Comparison of ENCODE assay signal across 24 cellular contexts in genomic region chr18:30409120-30409519, GRCh38.
DNase-seq lines count a peak whose midpoint lies in the region; ATAC-seq, FAIRE-seq and TF ChIP-seq lines count a peak whose summit lies in the region.
"Had no signal": no experiment of that assay in that cellular context is flagged by ENCODE, and none has a peak within 500 bp of the region (broad histone marks: within the 10 kb centered on the region; RNA-seq: fewer than 3 reads in every experiment).

No MANE protein-coding gene starts in this region.

- no peak overlapping the region for H4K5ac ChIP-seq in mesendoderm (ENCODE audit: low read length)

- H3K36me3 ChIP-seq in mesendoderm (ENCODE audit: control insufficient read depth, insufficient read depth, low read length) = no peaks in the 10 kb centered on the region
- H3K36me3 ChIP-seq: BLaER1 treated with 17β-estradiol and CSF1 and Interleukin-3, amounts not matched to agents 10 nM and 100 nM had no signal

- peaks cover 8% of the 10 kb centered on the region for H3K9me3 Mint-ChIP-seq in natural killer cell treated with Interleukin-12 subunit alpha and Interleukin-12 subunit beta and Interleukin-15 and Interleukin-18, amount 100 ng/mL, for 72 hours

- no peak overlapping the region for H2AK5ac ChIP-seq in mesendoderm (ENCODE audit: low read length)

- H3K36me3 Mint-ChIP-seq in natural killer cell treated with Interleukin-12 subunit alpha and Interleukin-12 subunit beta and Interleukin-15 and Interleukin-18, amount 100 ng/mL, for 72 hours = no peaks in the 10 kb centered on the region
- H3K36me3 Mint-ChIP-seq: CD8-positive, alpha-beta T cell had no signal

- no peak overlapping the region for H3K23ac ChIP-seq in mesendoderm (ENCODE audit: low read length)

- FAIRE-seq in GM12891 (lab: Jason Lieb, UNC) = peak; percentile 16
- FAIRE-seq: A549, G401.6, GM12892, GM18507, GM19239 had no signal

- DNase-seq in DMS53 (lab: John Stamatoyannopoulos, UW) (peak; percentile 8), DMS53 treated with DMSO at 0.1 percent for 48 hours (lab: John Stamatoyannopoulos, UW; ENCODE audit: unreplicated experiment) (no peak), GM12891 (ENCODE audit: insufficient read length, low spot score) (no peak), OCI-M1 (lab: John Stamatoyannopoulos, UW) (peak; percentile 7), mesendoderm (peak; percentile 2), erythroblast (lab: John Stamatoyannopoulos, UW) (no peak), cardiac septum (ENCODE audit: low spot score) (no peak)
- DNase-seq in natural killer cell treated with Interleukin-12 subunit alpha and Interleukin-12 subunit beta and Interleukin-15 and Interleukin-18, amount 100 ng/mL, for 72 hours (ENCODE audit: low spot score) = no peak
- DNase-seq: AML-193; Caco-2; Calu3; CD4-positive, alpha-beta T cell; CD8-positive, alpha-beta T cell; DMS79 treated with DMSO at 0.1 percent for 48 hours; GF-D8 had no signal

- no peak overlapping the region for H3K4me2 ChIP-seq in mesendoderm (ENCODE audit: low read length)
- H3K4me2 ChIP-seq: A549; BLaER1 treated with 17β-estradiol and CSF1 and Interleukin-3, amounts not matched to agents 10 nM and 100 nM had no signal

- no peak overlapping the region for H3K4ac ChIP-seq in mesendoderm (ENCODE audit: low read depth, low read length)

- H3K18ac ChIP-seq in mesendoderm (ENCODE audit: low read length) = no peak overlapping the region

- H3K27ac ChIP-seq in mesendoderm (ENCODE audit: low read depth, low read length) = no peak overlapping the region
- H3K27ac ChIP-seq: 22Rv1; A549; BLaER1 treated with 17β-estradiol and CSF1 and Interleukin-3, amounts not matched to agents 10 nM and 100 nM; C4-2B had no signal

- no peak overlapping the region for H3K9ac ChIP-seq in mesendoderm (ENCODE audit: low read length)
- H3K9ac ChIP-seq: BLaER1 treated with 17β-estradiol and CSF1 and Interleukin-3, amounts not matched to agents 10 nM and 100 nM had no signal

- no peak for ATAC-seq in natural killer cell treated with Interleukin-12 subunit alpha and Interleukin-12 subunit beta and Interleukin-15 and Interleukin-18, amount 100 ng/mL, for 72 hours
- ATAC-seq: A549; CD8-positive, alpha-beta T cell had no signal

- no peaks in the 10 kb centered on the region for H3K79me2 ChIP-seq in mesendoderm (ENCODE audit: control insufficient read depth, insufficient read depth, low read length)

- no peaks in the 10 kb centered on the region for H3K79me1 ChIP-seq in mesendoderm (ENCODE audit: low read length)

- H3K4me3 ChIP-seq in mesendoderm (ENCODE audit: low read length) = no peak overlapping the region
- H3K4me3 ChIP-seq: A549; BLaER1 treated with 17β-estradiol and CSF1 and Interleukin-3, amounts not matched to agents 10 nM and 100 nM had no signal

- H3K27me3 ChIP-seq in mesendoderm (ENCODE audit: insufficient read depth, low read length, poor library complexity) = no peaks in the 10 kb centered on the region
- H3K27me3 ChIP-seq: BLaER1 treated with 17β-estradiol and CSF1 and Interleukin-3, amounts not matched to agents 10 nM and 100 nM had no signal

- H3K56ac ChIP-seq in mesendoderm (ENCODE audit: low read length) = no peak overlapping the region

- H3K27ac Mint-ChIP-seq in natural killer cell treated with Interleukin-12 subunit alpha and Interleukin-12 subunit beta and Interleukin-15 and Interleukin-18, amount 100 ng/mL, for 72 hours = no peak overlapping the region
- H3K27ac Mint-ChIP-seq: B cell; CD4-positive, alpha-beta T cell; CD8-positive, alpha-beta T cell had no signal

- no peak overlapping the region for H2BK15ac ChIP-seq in mesendoderm (replicated peaks; ENCODE audit: low read depth)

- no peaks in the 10 kb centered on the region for H3K4me1 ChIP-seq in mesendoderm (ENCODE audit: control insufficient read depth, low read depth, low read length)
- H3K4me1 ChIP-seq: A549, Caco-2 had no signal

- H4K8ac ChIP-seq in mesendoderm (ENCODE audit: low read depth, low read length) = no peak overlapping the region

- no peak for TF ChIP-seq POLR2A in GM12891 (IDR thresholded peaks at IDR 0.05; ENCODE audit: low read depth, low read length)
- no peak for TF ChIP-seq POLR2A in erythroblast (IDR thresholded peaks at IDR 0.05; ENCODE audit: low read length)

- no peak overlapping the region for H3K4me3 Mint-ChIP-seq in natural killer cell treated with Interleukin-12 subunit alpha and Interleukin-12 subunit beta and Interleukin-15 and Interleukin-18, amount 100 ng/mL, for 72 hours
- H3K4me3 Mint-ChIP-seq: B cell; CD4-positive, alpha-beta T cell; CD8-positive, alpha-beta T cell had no signal

- no peak overlapping the region for H2BK5ac ChIP-seq in mesendoderm (ENCODE audit: low read length)

- intact Hi-C loops in cardiac septum (cut with DNase I) = no loop called here

- no peaks in the 10 kb centered on the region for H3K4me1 Mint-ChIP-seq in natural killer cell treated with Interleukin-12 subunit alpha and Interleukin-12 subunit beta and Interleukin-15 and Interleukin-18, amount 100 ng/mL, for 72 hours (ENCODE audit: low read depth in 2 of 2)
- H3K4me1 Mint-ChIP-seq: B cell had no signal

- no CpG with 5 or more reads among the region's 3 CpGs for WGBS in mesendoderm (ENCODE audit: extremely low coverage, insufficient coverage, low lambda C conversion rate)

- H3K27me3 Mint-ChIP-seq in natural killer cell treated with Interleukin-12 subunit alpha and Interleukin-12 subunit beta and Interleukin-15 and Interleukin-18, amount 100 ng/mL, for 72 hours = no peaks in the 10 kb centered on the region
- H3K27me3 Mint-ChIP-seq: B cell; CD4-positive, alpha-beta T cell had no signal

- H2BK120ac ChIP-seq in mesendoderm (ENCODE audit: low read depth, low read length) = no peak overlapping the region

TF ChIP-seq in GM12891, 5 proteins besides CTCF, POLR2A, EP300 and RAD21:
- TF ChIP-seq POLR2AphosphoS5 (IDR thresholded peaks at IDR 0.05; ENCODE audit: low read depth, low read length) (no peak), PAX5 (IDR thresholded peaks at IDR 0.05; ENCODE audit: insufficient read depth, low read length, severe bottlenecking) (no peak), POU2F2 (IDR thresholded peaks at IDR 0.05; ENCODE audit: low read depth, low read length) (no peak), TAF1 (IDR thresholded peaks at IDR 0.05; ENCODE audit: low read depth, low read length) (no peak)

Comparison
In these comparisons a context has a peak if more than half of its experiments do, and no peak if none do; other contexts are left out.
1. DNase-seq: peak in DMS53 (single experiment), OCI-M1 (single experiment) and mesendoderm (single experiment); none in DMS53 treated with DMSO at 0.1 percent for 48 hours (single experiment), GM12891 (single experiment), natural killer cell treated with Interleukin-12 subunit alpha and Interleukin-12 subunit beta and Interleukin-15 and Interleukin-18, amount 100 ng/mL, for 72 hours (single experiment), erythroblast (0 of 2) and cardiac septum (single experiment).